In genomic region chr3:58824285-58824684, GRCh38 we compare ENCODE assay signal across 8 cellular contexts.
DNase-seq lines count a peak whose midpoint lies in the region; ATAC-seq and TF ChIP-seq lines count a peak whose summit lies in the region.

No MANE protein-coding gene starts in this region.

- ATAC-seq in psoas muscle (no peak), GM19351 (IDR thresholded peaks at IDR 0.05; ENCODE audit: unreplicated experiment) (no peak), HG02852 (IDR thresholded peaks at IDR 0.05; ENCODE audit: unreplicated experiment) (no peak)

- no peaks in the 10 kb centered on the region for H3K4me1 Mint-ChIP-seq in activated naive CD4-positive, alpha-beta T cell treated with anti-CD3 and anti-CD28 coated beads for 36 hours (ENCODE audit: low read depth)

- H3K4me3 Mint-ChIP-seq in activated naive CD4-positive, alpha-beta T cell treated with anti-CD3 and anti-CD28 coated beads for 36 hours, result no peak overlapping the region

- H3K9me3 ChIP-seq in psoas muscle, result no peaks in the 10 kb centered on the region

- no peaks in the 10 kb centered on the region for H3K36me3 Mint-ChIP-seq in activated naive CD4-positive, alpha-beta T cell treated with anti-CD3 and anti-CD28 coated beads for 36 hours (ENCODE audit: low read depth)

- no peaks in the 10 kb centered on the region for H3K36me3 ChIP-seq in psoas muscle (ENCODE audit: insufficient read depth in 1 of 2, low read depth in 1 of 2)

- no peak overlapping the region for H3K27ac ChIP-seq in psoas muscle

- no peak overlapping the region for H3K27ac Mint-ChIP-seq in activated naive CD4-positive, alpha-beta T cell treated with anti-CD3 and anti-CD28 coated beads for 36 hours

- peak; percentile 22 for TF ChIP-seq CTCF in psoas muscle (IDR thresholded peaks at IDR 0.05)

- no peak overlapping the region for H3K4me3 ChIP-seq in psoas muscle

- H3K27me3 ChIP-seq in psoas muscle (ENCODE audit: insufficient read depth in 3 of 3, low read length in 2 of 3), result no peaks in the 10 kb centered on the region

- peak; percentile 68 for DNase-seq in activated naive CD4-positive, alpha-beta T cell treated with anti-CD3 and anti-CD28 coated beads for 36 hours
- no peak for DNase-seq in activated naive CD4-positive, alpha-beta T cell treated with anti-CD3 and anti-CD28 coated beads, Interleukin-2, amount 50 U/mL, for 16 hours
- DNase-seq in NCI-H1092 treated with DMSO at 0.1 percent for 48 hours (lab: John Stamatoyannopoulos, UW), result peak; percentile 19
- DNase-seq in UCSD-AML1 (lab: John Stamatoyannopoulos, UW; ENCODE audit: unreplicated experiment), result peak; percentile 77
- peak; percentile 29 for DNase-seq in globus pallidus (ENCODE audit: low spot score)
- DNase-seq in psoas muscle, result no peak

- H3K27me3 Mint-ChIP-seq in activated naive CD4-positive, alpha-beta T cell treated with anti-CD3 and anti-CD28 coated beads for 36 hours (ENCODE audit: low read depth), result no peaks in the 10 kb centered on the region

- no peaks in the 10 kb centered on the region for H3K4me1 ChIP-seq in psoas muscle

- intact Hi-C loops in activated naive CD4-positive, alpha-beta T cell treated with anti-CD3 and anti-CD28 coated beads for 36 hours (cut with micrococcal nuclease), result loop anchor here (5.0 kb wide), 1 partner anchor 168 kb away; no protein-coding TSS in a partner anchor
- intact Hi-C loops in psoas muscle (cut with DNase I), result no loop called here

- 25 to 28% (median 28%) methylated on average over 7 of the region's 7 CpGs for WGBS in psoas muscle, 3 donors

- no peaks in the 10 kb centered on the region for H3K9me3 Mint-ChIP-seq in activated naive CD4-positive, alpha-beta T cell treated with anti-CD3 and anti-CD28 coated beads for 36 hours

- CTCF ChIA-PET in activated naive CD4-positive, alpha-beta T cell treated with anti-CD3 and anti-CD28 coated beads for 36 hours (lab: Charles Lee), result interaction anchor here (0.6 to 1.0 kb wide), 3 partner anchors 148 to 207 kb away, joined by 3 to 5 read pairs (median 4); no protein-coding TSS in a partner anchor

Comparison
In these comparisons a context has a peak if more than half of its experiments do, and no peak if none do; other contexts are left out.
1. DNase-seq: peak in activated naive CD4-positive, alpha-beta T cell treated with anti-CD3 and anti-CD28 coated beads for 36 hours (single experiment), NCI-H1092 treated with DMSO at 0.1 percent for 48 hours (single experiment), UCSD-AML1 (single experiment) and globus pallidus (single experiment); none in activated naive CD4-positive, alpha-beta T cell treated with anti-CD3 and anti-CD28 coated beads, Interleukin-2, amount 50 U/mL, for 16 hours (single experiment) and psoas muscle (0 of 2).